1 cellular context compared by ENCODE assay signal in genomic region chr6:32984639-32985389, GRCh38.
TF ChIP-seq lines count a peak whose summit lies in the region.

No MANE protein-coding gene starts in this region.

TF ChIP-seq in K562, 482 proteins besides CTCF, POLR2A, EP300 and RAD21 (continued from another document):
- TF ChIP-seq ID3 (CRISPR knock-in tag; IDR thresholded peaks at IDR 0.05) (no peak), ID3 (tag; IDR thresholded peaks at IDR 0.05) (peak; percentile 57; the same call in 1 of the 2 replicates), STAG1 (CRISPR knock-in tag; IDR thresholded peaks at IDR 0.05; ENCODE audit: borderline replicate concordance) (peak; percentile 84), ZNF79 (CRISPR knock-in tag; IDR thresholded peaks at IDR 0.05; ENCODE audit: low read depth) (no peak), E2F8 (IDR thresholded peaks at IDR 0.05; ENCODE audit: low read depth, partially characterized antibody) (no peak), DMBX1 (CRISPR knock-in tag; IDR thresholded peaks at IDR 0.05; ENCODE audit: borderline replicate concordance) (no peak), GABPB2 (CRISPR knock-in tag; conservative IDR thresholded peaks at IDR 0.05) (no peak)
TF ChIP-seq in K562: peak in this region for 21.
